ENCODE assay signal across 21 cellular contexts in the genomic region with DNA sequence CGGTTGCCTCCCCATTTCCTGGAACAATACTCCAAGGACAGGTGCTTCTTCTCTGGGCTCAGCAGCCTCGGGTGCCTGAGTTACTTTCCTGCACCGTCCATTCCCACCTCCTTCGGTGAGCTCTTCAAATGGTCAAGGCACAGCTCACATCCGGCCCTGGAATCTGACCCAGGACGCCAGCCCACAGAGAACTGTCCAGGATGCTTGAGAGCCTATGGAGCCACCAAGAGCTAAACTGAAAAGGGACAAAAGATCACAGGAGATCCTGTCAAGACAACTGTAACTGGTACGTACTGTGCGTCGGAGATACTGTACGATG.
DNase-seq lines count a peak whose midpoint lies in the region; ATAC-seq and TF ChIP-seq lines count a peak whose summit lies in the region.
"Had no signal": no experiment of that assay in that cellular context is flagged by ENCODE, and none has a peak within 500 bp of the region (broad histone marks: within the 10 kb centered on the region; RNA-seq: fewer than 3 reads in every experiment).

No MANE protein-coding gene starts in this region.

- no peak overlapping the region for H2BK5ac ChIP-seq in IMR-90 (ENCODE audit: low read depth, low read length, poor library complexity, severe bottlenecking)

- H3K9ac ChIP-seq in IMR-90 (ENCODE audit: low read depth, low read length) (no peak overlapping the region), endodermal cell (ENCODE audit: extremely low read depth, low read length, poor library complexity, severe bottlenecking) (no peak overlapping the region), stomach smooth muscle (ENCODE audit: low read length in 2 of 2) (no peak overlapping the region)

- H3K9me3 Mint-ChIP-seq in endodermal cell (no peaks in the 10 kb centered on the region), nephron (no peaks in the 10 kb centered on the region)
- H3K9me3 Mint-ChIP-seq: CD14-positive monocyte; T-helper 2 cell treated with Interferon-gamma antibody and Interleukin-4, amounts not matched to agents 5 μg/mL and 100 μg/mL, for 36 hours had no signal

- H3K4me3 ChIP-seq in IMR-90 (ENCODE audit: insufficient read depth, low read depth, low read length) (no peak overlapping the region), endodermal cell (ENCODE audit: low read length) (no peak overlapping the region), stomach smooth muscle (ENCODE audit: low read length in 2 of 2) (no peak overlapping the region)
- H3K4me3 ChIP-seq: heart right ventricle, right atrium auricular region, suprapubic skin had no signal

- CTCF ChIA-PET in IMR-90 (lab: Yijun Ruan, JAX): no interaction called here

- no peak overlapping the region for H2BK20ac ChIP-seq in IMR-90 (ENCODE audit: low read depth, low read length)

- H3K36me3 Mint-ChIP-seq in endodermal cell (ENCODE audit: low read depth) (peaks cover 55% of the 10 kb centered on the region), nephron (ENCODE audit: low read depth) (peaks cover 38% of the 10 kb centered on the region)

- H3K27ac Mint-ChIP-seq in endodermal cell (peak overlapping the region; percentile 62), nephron (peak overlapping the region in 2 of 3 experiments; percentile 64 to 74)
- H3K27ac Mint-ChIP-seq: activated CD4-positive, alpha-beta T cell treated with anti-CD3 and anti-CD28 coated beads for 36 hours; T-helper 2 cell treated with Interferon-gamma antibody and Interleukin-4, amounts not matched to agents 5 μg/mL and 100 μg/mL, for 36 hours had no signal

- WGBS in IMR-90 (ENCODE audit: extremely low coverage in 2 of 2, insufficient read length in 1 of 2), 2 experiments: 92% methylated on average over 10 of the region's 10 CpGs; no CpG with 5 or more reads in 1 of the 2 experiments
- WGBS in endodermal cell (ENCODE audit: insufficient coverage in 1 of 2, insufficient read length in 1 of 2), 2 experiments: 95 to 99% methylated on average over 8 to 10 of the region's 10 CpGs

- H2BK120ac ChIP-seq in IMR-90 (ENCODE audit: low read depth, low read length): no peak overlapping the region

- intact Hi-C loops in IMR-90 (cut with micrococcal nuclease): no loop called here

- BruUV-seq in IMR-90 (replicated peaks; lab: Mats Ljungman, UMichigan): no TSS peak

- H3K36me3 ChIP-seq in IMR-90 (ENCODE audit: control insufficient read depth, insufficient read depth, low read length): peaks cover 11% of the 10 kb centered on the region
- no peaks in the 10 kb centered on the region for H3K36me3 ChIP-seq in endodermal cell (ENCODE audit: control insufficient read depth, insufficient read depth, low read length)
- peaks cover 4 to 9% of the 10 kb centered on the region in 2 donors for H3K36me3 ChIP-seq in stomach smooth muscle (ENCODE audit: control insufficient read depth in 2 of 2, insufficient read depth in 2 of 2, low read length in 2 of 2)
- H3K36me3 ChIP-seq: suprapubic skin had no signal

- H3K4me3 Mint-ChIP-seq in endodermal cell (no peak overlapping the region), nephron (no peak overlapping the region)
- H3K4me3 Mint-ChIP-seq: activated CD4-positive, alpha-beta T cell treated with anti-CD3 and anti-CD28 coated beads for 36 hours; CD14-positive monocyte; T-helper 2 cell treated with Interferon-gamma antibody and Interleukin-4, amounts not matched to agents 5 μg/mL and 100 μg/mL, for 36 hours had no signal

- H3K9me3 ChIP-seq in IMR-90 (ENCODE audit: control insufficient read depth, insufficient read depth, low read length): no peaks in the 10 kb centered on the region
- no peaks in the 10 kb centered on the region for H3K9me3 ChIP-seq in endodermal cell (ENCODE audit: control insufficient read depth, low read length)
- no peaks in the 10 kb centered on the region for H3K9me3 ChIP-seq in stomach smooth muscle (ENCODE audit: control insufficient read depth in 2 of 2, low read length in 2 of 2)
- H3K9me3 ChIP-seq: heart right ventricle, right atrium auricular region, suprapubic skin had no signal

- in situ Hi-C loops in IMR-90 (cut with MboI; ENCODE audit: low sequenced_read_pairs): no loop called here

- H3K18ac ChIP-seq in IMR-90 (ENCODE audit: low read depth, low read length): no peak overlapping the region

- H3K9me1 ChIP-seq in IMR-90 (ENCODE audit: insufficient read depth, low read length): peaks cover 54% of the 10 kb centered on the region

- DNase-seq in IMR-90 (no peak), endodermal cell (no peak), NCI-H446 (lab: John Stamatoyannopoulos, UW) (no peak), DMS 273 treated with DMSO at 0.1 percent for 48 hours (lab: John Stamatoyannopoulos, UW) (no peak)
- DNase-seq: activated CD4-positive, alpha-beta T cell treated with anti-CD3 and anti-CD28 coated beads for 36 hours; activated gamma-delta T cell; erythroblast; heart right ventricle; left colon; NCI-H1092; NCI-H187 treated with DMSO at 0.1 percent for 48 hours; NCI-H524 treated with DMSO at 0.1 percent for 48 hours; Right ventricle myocardium superior; stimulated activated CD4-positive, alpha-beta T cell treated with anti-CD3 and anti-CD28 coated beads, Interleukin-4, amount 100 ng/mL, for 1 hour had no signal

- no peaks in the 10 kb centered on the region for H3K4me1 Mint-ChIP-seq in endodermal cell
- H3K4me1 Mint-ChIP-seq in nephron: peaks cover 57% of the 10 kb centered on the region
- H3K4me1 Mint-ChIP-seq: activated CD4-positive, alpha-beta T cell treated with anti-CD3 and anti-CD28 coated beads for 36 hours had no signal

- no peak overlapping the region for H4K5ac ChIP-seq in IMR-90 (ENCODE audit: low read depth, low read length)

- 0 out of 2 replicates have a peak overlapping the region, but pooled peaks have one; percentile 10 for H4K91ac ChIP-seq in IMR-90 (ENCODE audit: insufficient read depth, low read depth, low read length)

- H3K27me3 ChIP-seq in IMR-90 (ENCODE audit: control insufficient read depth, insufficient read depth, low read length) (no peaks in the 10 kb centered on the region), endodermal cell (ENCODE audit: control insufficient read depth, insufficient read depth, low read length, poor library complexity, severe bottlenecking) (no peaks in the 10 kb centered on the region), stomach smooth muscle (ENCODE audit: control insufficient read depth in 1 of 2, insufficient read depth in 2 of 2, low read length in 2 of 2) (no peaks in the 10 kb centered on the region)
- H3K27me3 ChIP-seq: heart right ventricle, right atrium auricular region, suprapubic skin had no signal

- no peak overlapping the region; the same call in 1 of the 2 replicates for H2AK5ac ChIP-seq in IMR-90 (ENCODE audit: low read depth, low read length)

- no peak overlapping the region for H2BK15ac ChIP-seq in IMR-90 (ENCODE audit: low read depth, low read length)

- ATAC-seq in IMR-90 (ENCODE audit: low read depth): no peak
- no peak for ATAC-seq in GM19328 (IDR thresholded peaks at IDR 0.05; ENCODE audit: unreplicated experiment)
- ATAC-seq: activated CD4-positive, alpha-beta T cell treated with anti-CD3 and anti-CD28 coated beads for 36 hours; heart right ventricle had no signal

- H3K79me1 ChIP-seq in IMR-90 (ENCODE audit: low read depth in 1 of 2, low read length in 2 of 2): peaks cover 60 to 85% of the 10 kb centered on the region in 2 experiments

- no peak overlapping the region for H3K23ac ChIP-seq in IMR-90 (ENCODE audit: low read depth, low read length)

- H3K14ac ChIP-seq in IMR-90 (replicated peaks; ENCODE audit: low read depth, low read length): 0 out of 2 replicates have a peak overlapping the region, but pooled peaks have one; percentile 44

- H3K4ac ChIP-seq in IMR-90 (ENCODE audit: low read depth, low read length): 0 out of 2 replicates have a peak overlapping the region, but pooled peaks have one; percentile 9

- H4K20me1 ChIP-seq in IMR-90 (ENCODE audit: insufficient read depth, low read length): peaks cover 45% of the 10 kb centered on the region

- dilution Hi-C loops in IMR-90 (cut with HindIII; ENCODE audit: low sequenced_read_pairs, unreplicated experiment): no loop called here

- no peak overlapping the region for H3K56ac ChIP-seq in IMR-90 (ENCODE audit: extremely low read depth, insufficient read depth, low read length)

- H3K27me3 Mint-ChIP-seq in endodermal cell (ENCODE audit: insufficient read depth) (no peaks in the 10 kb centered on the region), nephron (ENCODE audit: low read depth) (no peaks in the 10 kb centered on the region)

- POLR2A ChIA-PET in IMR-90 (lab: Charles Lee; ENCODE audit: unreplicated experiment): no interaction called here

- H3K4me1 ChIP-seq in IMR-90 (ENCODE audit: control insufficient read depth, insufficient read depth, low read length): peaks cover 40% of the 10 kb centered on the region
- H3K4me1 ChIP-seq in endodermal cell (ENCODE audit: control insufficient read depth, insufficient read depth, low read length): no peaks in the 10 kb centered on the region
- peaks cover 58% of the 10 kb centered on the region for H3K4me1 ChIP-seq in stomach smooth muscle (ENCODE audit: control insufficient read depth, insufficient read depth, low read length)

- TF ChIP-seq CTCF in IMR-90 (conservative IDR thresholded peaks at IDR 0.05; ENCODE audit: low read depth, low read length) (no peak), endodermal cell (conservative IDR thresholded peaks at IDR 0.05) (no peak), nephron (IDR thresholded peaks at IDR 0.05; ENCODE audit: unreplicated experiment in 3 of 3) (no peak)

- no peak overlapping the region for H3K4me2 ChIP-seq in IMR-90 (ENCODE audit: low read depth, low read length)

- H3K27ac ChIP-seq in IMR-90 (ENCODE audit: insufficient read depth, low read length) (no peak overlapping the region), endodermal cell (ENCODE audit: low read depth, low read length) (no peak overlapping the region), stomach smooth muscle (ENCODE audit: low read length) (peak overlapping the region; percentile 53)
- H3K27ac ChIP-seq: heart right ventricle, right atrium auricular region, suprapubic skin had no signal

- no peak for TF ChIP-seq POLR2A in IMR-90 (IDR thresholded peaks at IDR 0.05; ENCODE audit: low read depth, low read length)

- H2AK9ac ChIP-seq in IMR-90 (replicated peaks; ENCODE audit: low read depth, low read length, poor library complexity): peak overlapping the region; percentile 31

- no peak for TF ChIP-seq RAD21 in IMR-90 (IDR thresholded peaks at IDR 0.05; ENCODE audit: low read length)

- H2AFZ ChIP-seq in IMR-90 (replicated peaks; ENCODE audit: low read length, poor library complexity): no peak overlapping the region

- peak overlapping the region in 1 of 2 experiments; percentile 19; a peak in 1 of 4 replicates for H4K8ac ChIP-seq in IMR-90 (ENCODE audit: low read depth in 2 of 2, low read length in 2 of 2)

TF ChIP-seq in IMR-90, 13 proteins besides CTCF, POLR2A, EP300 and RAD21 (continues in another document):
- TF ChIP-seq MXI1 (IDR thresholded peaks at IDR 0.05; ENCODE audit: borderline replicate concordance, low read depth, low read length): no peak
